ENCODE assay signal across 12 cellular contexts in genomic region chr12:98572010-98572409, GRCh38. TPM values are rescaled to one million over a fixed set of nuclear protein-coding genes. Genes with fewer than 3 reads are reported as not detected.
DNase-seq lines count a peak whose midpoint lies in the region; ATAC-seq, FAIRE-seq and TF ChIP-seq lines count a peak whose summit lies in the region.
"Had no signal": no experiment of that assay in that cellular context is flagged by ENCODE, and none has a peak within 500 bp of the region (broad histone marks: within the 10 kb centered on the region; RNA-seq: fewer than 3 reads in every experiment).

No MANE protein-coding gene starts in this region.

- intact Hi-C loops in K562 (cut with micrococcal nuclease) (loop anchor here (2.0 kb wide), 1 partner anchor 21 kb away; the partner anchor contains the start of gene SLC25A3), gastrocnemius medialis (cut with DNase I; ENCODE audit: low total_unique reads) (no loop called here)
- intact Hi-C loops in activated naive CD4-positive, alpha-beta T cell treated with anti-CD3 and anti-CD28 coated beads for 36 hours (cut with micrococcal nuclease): no loop called here

- TF ChIP-seq POLR2A in K562 (conservative IDR thresholded peaks at IDR 0.05) (no peak), gastrocnemius medialis (IDR thresholded peaks at IDR 0.05) (no peak)

- H3K9me3 ChIP-seq in Loucy (ENCODE audit: insufficient read depth, low read depth, low read length): no peaks in the 10 kb centered on the region
- no peaks in the 10 kb centered on the region for H3K9me3 ChIP-seq in K562 (replicated peaks; ENCODE audit: control insufficient read depth, insufficient read depth, low read depth, low read length)
- no peaks in the 10 kb centered on the region for H3K9me3 ChIP-seq in gastrocnemius medialis
- H3K9me3 ChIP-seq: sigmoid colon had no signal

- no peak overlapping the region for H3K9ac ChIP-seq in Loucy (ENCODE audit: low read depth, low read length, poor library complexity, severe bottlenecking)
- no peak overlapping the region for H3K9ac ChIP-seq in K562 (ENCODE audit: insufficient read depth in 1 of 2, low read depth in 2 of 2, low read length in 2 of 2)

- H3K9me3 Mint-ChIP-seq in activated naive CD4-positive, alpha-beta T cell treated with anti-CD3 and anti-CD28 coated beads for 36 hours: no peaks in the 10 kb centered on the region

- CTCF ChIA-PET in K562 (lab: Yijun Ruan, JAX; ENCODE audit: low intra/inter-chr PET ratio): no interaction called here
- CTCF ChIA-PET in activated naive CD4-positive, alpha-beta T cell treated with anti-CD3 and anti-CD28 coated beads for 36 hours (lab: Charles Lee): interaction anchor here (0.7 kb wide), 1 partner anchor 21 kb away, joined by 3 read pairs; no protein-coding TSS in a partner anchor

- in situ Hi-C loops in K562 (cut with MboI): no loop called here
- in situ Hi-C loops in gastrocnemius medialis (cut with MboI; ENCODE audit: low sequenced_read_pairs in 4 of 4): loop anchor here in 2 of 4 donors (25.0 kb wide), 2 partner anchors 90 to 415 kb away; no protein-coding TSS in a partner anchor

- peak; percentile 89 for ATAC-seq in K562
- ATAC-seq in gastrocnemius medialis: no peak

- no peak for DNase-seq in GM10266 (ENCODE audit: extremely low spot score)
- peak in 3 of 4 experiments; percentile 40 to 54 (median 49) for DNase-seq in K562 (ENCODE audit: extremely low read depth in 1 of 4, low spot score in 3 of 4)
- DNase-seq in myocyte (ENCODE audit: low read depth): peak; percentile 5
- no peak for DNase-seq in cortex of kidney (lab: John Stamatoyannopoulos, UW)
- no peak for DNase-seq in activated naive CD4-positive, alpha-beta T cell treated with anti-CD3 and anti-CD28 coated beads for 36 hours
- no peak for DNase-seq in gastrocnemius medialis
- DNase-seq in NCI-H345 (lab: John Stamatoyannopoulos, UW): no peak
- DNase-seq: sigmoid colon had no signal

- POLR2A ChIA-PET in K562 (lab: Yijun Ruan, JAX): interaction anchor here (0.9 to 1.8 kb wide), 4 partner anchors 13 to 57 kb away, joined by 3 to 12 read pairs (median 4); partner anchors contain the start of genes SLC25A3 and TMPO

- H3K4me3 ChIP-seq in Loucy (ENCODE audit: low read length, poor library complexity, severe bottlenecking): no peak overlapping the region
- no peak overlapping the region for H3K4me3 ChIP-seq in K562
- no peak overlapping the region for H3K4me3 ChIP-seq in gastrocnemius medialis
- H3K4me3 ChIP-seq: sigmoid colon had no signal

- H3K27ac Mint-ChIP-seq in activated naive CD4-positive, alpha-beta T cell treated with anti-CD3 and anti-CD28 coated beads for 36 hours: no peak overlapping the region
- H3K27ac Mint-ChIP-seq: brain, mesothelial cell of epicardium had no signal

- no peak for TF ChIP-seq EP300 in K562 (IDR thresholded peaks at IDR 0.05; ENCODE audit: low read length)

- H3K4me2 ChIP-seq in Loucy (ENCODE audit: low read depth, low read length, poor library complexity, severe bottlenecking) (no peak overlapping the region), K562 (ENCODE audit: insufficient read depth, low read length) (no peak overlapping the region; the same call in 1 of the 2 replicates)

- no peaks in the 10 kb centered on the region for H3K9me1 ChIP-seq in K562 (ENCODE audit: control insufficient read depth, insufficient read depth, low read length)

- no peaks in the 10 kb centered on the region for H3K4me1 Mint-ChIP-seq in activated naive CD4-positive, alpha-beta T cell treated with anti-CD3 and anti-CD28 coated beads for 36 hours (ENCODE audit: low read depth)
- H3K4me1 Mint-ChIP-seq: mesothelial cell of epicardium had no signal

- H3K27me3 ChIP-seq in Loucy (ENCODE audit: insufficient read depth, low read length, poor library complexity, severe bottlenecking) (no peaks in the 10 kb centered on the region), K562 (ENCODE audit: control insufficient read depth in 2 of 2, insufficient read depth in 2 of 2, low read length in 2 of 2) (no peaks in the 10 kb centered on the region), gastrocnemius medialis (no peaks in the 10 kb centered on the region)
- H3K27me3 ChIP-seq: sigmoid colon had no signal

- TF ChIP-seq CTCF in GM10266 (IDR thresholded peaks at IDR 0.05; ENCODE audit: control insufficient read depth, insufficient read depth, low read depth, missing control alignments): peak; percentile 30
- peak; percentile 54 for TF ChIP-seq CTCF in Loucy (conservative IDR thresholded peaks at IDR 0.05; ENCODE audit: low read length)
- TF ChIP-seq CTCF in K562 (IDR thresholded peaks at IDR 0.05 in 2 of 3, conservative IDR thresholded peaks at IDR 0.05 in 1 of 3; ENCODE audit: insufficient read depth in 2 of 3, low read depth in 1 of 3, low read length in 3 of 3): peak; percentile 59 to 65 (median 60)
- no peak for TF ChIP-seq CTCF in gastrocnemius medialis (IDR thresholded peaks at IDR 0.05 in 4 of 5, conservative IDR thresholded peaks at IDR 0.05 in 1 of 5)

- H3K27ac ChIP-seq in K562 (ENCODE audit: extremely low read depth, low read depth, low read length) (no peak overlapping the region), gastrocnemius medialis (no peak overlapping the region)
- H3K27ac ChIP-seq: sigmoid colon had no signal

- H3K4me1 ChIP-seq in Loucy (ENCODE audit: insufficient read depth, low read length, poor library complexity, severe bottlenecking) (no peaks in the 10 kb centered on the region), K562 (replicated peaks in 1 of 2; ENCODE audit: control insufficient read depth in 2 of 2, insufficient read depth in 2 of 2, low read length in 2 of 2) (no peaks in the 10 kb centered on the region), gastrocnemius medialis (peaks cover 0 to 4% of the 10 kb centered on the region in 2 donors)

- no peak overlapping the region for H3K4me3 Mint-ChIP-seq in activated naive CD4-positive, alpha-beta T cell treated with anti-CD3 and anti-CD28 coated beads for 36 hours
- H3K4me3 Mint-ChIP-seq: brain, mesothelial cell of epicardium had no signal

- H3K36me3 ChIP-seq in Loucy (ENCODE audit: insufficient read depth, low read length) (no peaks in the 10 kb centered on the region), K562 (ENCODE audit: control insufficient read depth, insufficient read depth, low read length) (no peaks in the 10 kb centered on the region), gastrocnemius medialis (no peaks in the 10 kb centered on the region)
- H3K36me3 ChIP-seq: sigmoid colon had no signal

- BruUV-seq in K562 (replicated peaks; lab: Mats Ljungman, UMichigan): no TSS peak

- TF ChIP-seq RAD21 in K562 (CRISPR knock-in tag; conservative IDR thresholded peaks at IDR 0.05 in 1 of 2, IDR thresholded peaks at IDR 0.05 in 1 of 2): peak in 1 of 2 experiments; percentile 37; a peak in 2 of 4 replicates

- H2AFZ ChIP-seq in Loucy (ENCODE audit: low read length) (no peak overlapping the region), K562 (ENCODE audit: low read depth, low read length) (peak overlapping the region; percentile 18; the same call in 1 of the 2 replicates)

- no peaks in the 10 kb centered on the region for H3F3A ChIP-seq in Loucy (ENCODE audit: low read depth)

- H3K36me3 Mint-ChIP-seq in activated naive CD4-positive, alpha-beta T cell treated with anti-CD3 and anti-CD28 coated beads for 36 hours (ENCODE audit: low read depth): no peaks in the 10 kb centered on the region
- H3K36me3 Mint-ChIP-seq: brain, mesothelial cell of epicardium had no signal

- H4K20me1 ChIP-seq in Loucy (ENCODE audit: insufficient read depth, low read length, poor library complexity, severe bottlenecking): no peaks in the 10 kb centered on the region
- H4K20me1 ChIP-seq in K562 (replicated peaks; ENCODE audit: control insufficient read depth, insufficient read depth, low read length): no peaks in the 10 kb centered on the region

- FAIRE-seq in K562 (lab: Jason Lieb, UNC): peak; percentile 6
- FAIRE-seq: G401.6 had no signal

- 13% methylated on average over 2 of the region's 2 CpGs for WGBS in K562 (ENCODE audit: insufficient coverage, low coverage, missing lambda C conversion rate)

- no peaks in the 10 kb centered on the region for H3K79me2 ChIP-seq in Loucy (ENCODE audit: insufficient read depth, low read length)
- H3K79me2 ChIP-seq in K562 (ENCODE audit: control insufficient read depth, insufficient read depth, low read length): no peaks in the 10 kb centered on the region

- no peaks in the 10 kb centered on the region for H3K9me2 ChIP-seq in Loucy (replicated peaks; ENCODE audit: low read depth, low read length)

- peaks cover 2% of the 10 kb centered on the region for H3K27me3 Mint-ChIP-seq in activated naive CD4-positive, alpha-beta T cell treated with anti-CD3 and anti-CD28 coated beads for 36 hours (ENCODE audit: low read depth)

RNA-seq across cellular contexts. Expression of gene SLC25A3, which starts 21.5 kb away (rescaled TPM):
- total RNA-seq in K562 (2011; cell fraction: chromatin; rRNA removed; ENCODE audit: low replicate concordance): 311 and 511 TPM in 2 replicates
- 257 and 270 TPM in 2 replicates for total RNA-seq in K562 (2011; cell fraction: nucleolus; rRNA removed)
- 338 and 415 TPM in 2 replicates for total RNA-seq in K562 (2011; cell fraction: nucleoplasm; rRNA removed)
- total RNA-seq in K562 (2014; rRNA removed) (450 and 515 TPM in 2 replicates), K562 (2014; rRNA removed; fragmentation: Illumina TruSeq; extraction: Trizol) (766 and 865 TPM in 2 replicates), K562 (2015; rRNA removed; fragmentation: Illumina TruSeq; extraction: Trizol) (498 and 500 TPM in 2 replicates), K562 (2021) (687 and 693 TPM in 2 replicates), myocyte (914 and 1,102 TPM in 2 replicates), gastrocnemius medialis (1,000 to 10,000 TPM in 2 of 4 donors, 100 to 1,000 TPM in 2; 870 to 1,994 (median 1,275) TPM)
- polyA plus RNA-seq in K562 (2011; rRNA removed) (405 and 419 TPM in 2 replicates), K562 (2014; fragmentation: Illumina TruSeq; extraction: Trizol) (571 and 592 TPM in 2 replicates), K562 (2014; fragmentation: Nextera tagmentation; extraction: Ambion mirVana) (100 to 1,000 TPM; 264 to 309 TPM), K562 (2014; rRNA removed) (449 and 495 TPM in 2 replicates)
- polyA plus RNA-seq in K562 (2011; cell fraction: cytosol; rRNA removed): 556 and 768 TPM in 2 replicates
- polyA plus RNA-seq in K562 (2011; cell fraction: nucleus; rRNA removed): 515 and 531 TPM in 2 replicates
- 638 and 684 TPM in 2 replicates for polyA plus RNA-seq in K562 (2012)
- polyA minus RNA-seq in K562 (2011; rRNA and poly(A)+ RNA removed): 760 and 828 TPM in 2 replicates
- 379 and 409 TPM in 2 replicates for polyA minus RNA-seq in K562 (2011; cell fraction: cytosol; rRNA and poly(A)+ RNA removed)
- polyA minus RNA-seq in K562 (2011; cell fraction: nucleus; rRNA and poly(A)+ RNA removed): 181 and 261 TPM in 2 replicates
- 530 TPM for polyA plus RNA-seq in myocyte (2012)
- total RNA-seq in activated naive CD4-positive, alpha-beta T cell treated with anti-CD3 and anti-CD28 coated beads for 36 hours: 100 to 1,000 TPM; 714 to 732 TPM

RNA-seq across cellular contexts. Expression of gene TMPO, which starts 56.6 kb away (rescaled TPM):
- 87.3 and 241 TPM in 2 replicates for total RNA-seq in K562 (2011; cell fraction: chromatin; rRNA removed; ENCODE audit: low replicate concordance)
- total RNA-seq in K562 (2011; cell fraction: nucleolus; rRNA removed): 71.1 and 72.0 TPM in 2 replicates
- total RNA-seq in K562 (2011; cell fraction: nucleoplasm; rRNA removed): 103 and 175 TPM in 2 replicates
- total RNA-seq in K562 (2014; rRNA removed) (182 and 185 TPM in 2 replicates), K562 (2014; rRNA removed; fragmentation: Illumina TruSeq; extraction: Trizol) (250 and 291 TPM in 2 replicates), K562 (2015; rRNA removed; fragmentation: Illumina TruSeq; extraction: Trizol) (257 and 263 TPM in 2 replicates), K562 (2021) (234 and 244 TPM in 2 replicates), myocyte (32.4 and 35.8 TPM in 2 replicates), gastrocnemius medialis (10 to 100 TPM; 12.2 to 16.5 (median 14.2) TPM)
- polyA plus RNA-seq in K562 (2011; rRNA removed) (134 and 156 TPM in 2 replicates), K562 (2014; fragmentation: Illumina TruSeq; extraction: Trizol) (179 and 184 TPM in 2 replicates), K562 (2014; fragmentation: Nextera tagmentation; extraction: Ambion mirVana) (10 to 100 TPM; 62.1 to 85.9 TPM), K562 (2014; rRNA removed) (102 and 108 TPM in 2 replicates)
- polyA plus RNA-seq in K562 (2011; cell fraction: cytosol; rRNA removed): 31.6 and 45.3 TPM in 2 replicates
- polyA plus RNA-seq in K562 (2011; cell fraction: nucleus; rRNA removed): 38.5 and 49.5 TPM in 2 replicates
- polyA plus RNA-seq in K562 (2012): 132 and 133 TPM in 2 replicates
- polyA minus RNA-seq in K562 (2011; rRNA and poly(A)+ RNA removed): 217 and 242 TPM in 2 replicates
- 118 and 127 TPM in 2 replicates for polyA minus RNA-seq in K562 (2011; cell fraction: cytosol; rRNA and poly(A)+ RNA removed)
- polyA minus RNA-seq in K562 (2011; cell fraction: nucleus; rRNA and poly(A)+ RNA removed): 95.9 and 167 TPM in 2 replicates
- polyA plus RNA-seq in myocyte (2012): 8.6 TPM
- 100 to 1,000 TPM; 326 to 330 TPM for total RNA-seq in activated naive CD4-positive, alpha-beta T cell treated with anti-CD3 and anti-CD28 coated beads for 36 hours

Comparison
In these comparisons a context has a peak if more than half of its experiments do, and no peak if none do; other contexts are left out.
1. DNase-seq: peak in K562 (3 of 4) and myocyte (single experiment); none in GM10266 (single experiment), cortex of kidney (single experiment), activated naive CD4-positive, alpha-beta T cell treated with anti-CD3 and anti-CD28 coated beads for 36 hours (single experiment), gastrocnemius medialis (0 of 2) and NCI-H345 (single experiment).
2. CTCF ChIP-seq: peak in GM10266 (single experiment), Loucy (single experiment) and K562 (3 of 3); none in gastrocnemius medialis (0 of 5).